9 cellular contexts compared by ENCODE assay signal in the genomic region with DNA sequence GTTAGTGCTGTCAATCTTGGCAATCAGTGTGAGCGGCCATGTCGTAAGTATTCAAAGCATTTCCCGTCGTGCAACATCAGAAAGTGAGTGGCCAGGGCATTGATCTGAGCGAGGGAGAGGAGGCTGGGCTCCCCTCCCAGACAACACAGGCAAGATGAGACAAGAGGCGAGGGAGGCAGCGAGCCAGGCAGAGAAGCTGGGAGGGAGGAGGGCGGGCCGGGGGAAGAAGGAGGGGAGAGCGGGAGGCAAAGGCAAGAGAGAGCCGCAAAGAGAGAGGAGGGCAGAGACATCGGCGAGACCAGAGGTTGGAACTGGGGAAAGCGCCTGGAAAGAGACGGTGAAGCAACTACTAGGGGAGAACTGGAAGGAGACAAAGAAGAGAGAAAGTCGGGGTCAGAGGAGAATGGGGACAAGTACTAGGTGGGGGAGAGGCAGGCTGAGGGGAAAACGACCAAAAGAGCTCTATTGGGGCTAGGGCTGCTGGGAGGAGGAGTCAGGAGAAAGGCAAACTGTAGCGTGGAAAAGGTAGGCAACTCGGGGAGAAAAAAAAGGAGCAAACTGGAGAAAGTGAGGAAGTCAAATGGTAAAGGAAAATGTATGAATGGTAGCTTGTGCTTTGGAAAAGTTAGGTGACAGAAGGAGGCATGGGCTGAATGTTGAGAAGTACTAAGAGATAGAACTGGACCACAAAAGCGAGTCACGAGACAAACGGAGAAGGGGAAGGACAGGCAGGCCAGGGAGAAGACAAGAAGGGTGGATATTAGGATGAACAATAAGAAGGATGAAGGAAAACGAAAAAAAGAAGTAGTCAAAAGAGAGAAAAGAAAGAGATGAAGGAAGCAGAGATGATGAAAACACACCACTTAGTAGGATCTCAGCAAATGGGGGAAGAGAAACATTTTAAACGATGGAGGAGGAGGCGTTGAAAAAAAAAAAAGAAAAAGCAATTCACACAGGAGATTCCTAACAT.
DNase-seq lines count a peak whose midpoint lies in the region; ATAC-seq, FAIRE-seq and TF ChIP-seq lines count a peak whose summit lies in the region.
"Had no signal": no experiment of that assay in that cellular context is flagged by ENCODE, and none has a peak within 500 bp of the region (broad histone marks: within the 10 kb centered on the region; RNA-seq: fewer than 3 reads in every experiment).

No MANE protein-coding gene starts in this region.

- H3K4me3 Mint-ChIP-seq in HFFc6 = no peak overlapping the region
- H3K4me3 Mint-ChIP-seq in natural killer cell treated with Interleukin-12 subunit alpha and Interleukin-12 subunit beta and Interleukin-15 and Interleukin-18, amount 100 ng/mL, for 72 hours = no peak overlapping the region
- H3K4me3 Mint-ChIP-seq: memory B cell had no signal

- peak overlapping the region; percentile 70 for H3K4me3 ChIP-seq in SJSA1

- H3K4me1 ChIP-seq in SJSA1 (replicated peaks) = peaks cover 11% of the 10 kb centered on the region

- peak overlapping the region; percentile 72 for H3K27ac ChIP-seq in SJSA1

- H3K27me3 Mint-ChIP-seq in HFFc6 (ENCODE audit: insufficient read depth) = peaks cover 38% of the 10 kb centered on the region
- peaks cover 39 to 42% of the 10 kb centered on the region in 2 donors for H3K27me3 Mint-ChIP-seq in natural killer cell treated with Interleukin-12 subunit alpha and Interleukin-12 subunit beta and Interleukin-15 and Interleukin-18, amount 100 ng/mL, for 72 hours

- ATAC-seq in natural killer cell treated with Interleukin-12 subunit alpha and Interleukin-12 subunit beta and Interleukin-15 and Interleukin-18, amount 100 ng/mL, for 72 hours = no peak
- no peak for ATAC-seq in HG03039 (IDR thresholded peaks at IDR 0.05; ENCODE audit: unreplicated experiment)

- DNase-seq in HFFc6 (peak; percentile 45), SJSA1 (ENCODE audit: low read depth in 1 of 2, low spot score in 2 of 2) (peak in 1 of 2 experiments; percentile 90), head of caudate nucleus (peak in 41 of 42 donors; percentile 4 to 85 (median 60)), pons (ENCODE audit: low spot score) (peak; percentile 56), T-helper 1 cell (no peak), GM12892 (ENCODE audit: insufficient read length) (no peak)
- DNase-seq in natural killer cell treated with Interleukin-12 subunit alpha and Interleukin-12 subunit beta and Interleukin-15 and Interleukin-18, amount 100 ng/mL, for 72 hours (ENCODE audit: low spot score) = no peak

- no peak for TF ChIP-seq CTCF in HFFc6 (IDR thresholded peaks at IDR 0.05)

- no peak overlapping the region for H3K27ac Mint-ChIP-seq in HFFc6
- H3K27ac Mint-ChIP-seq in natural killer cell treated with Interleukin-12 subunit alpha and Interleukin-12 subunit beta and Interleukin-15 and Interleukin-18, amount 100 ng/mL, for 72 hours = no peak overlapping the region
- H3K27ac Mint-ChIP-seq: memory B cell had no signal

- H3K36me3 Mint-ChIP-seq in HFFc6 (ENCODE audit: low read depth) = no peaks in the 10 kb centered on the region
- peaks cover 14% of the 10 kb centered on the region for H3K36me3 Mint-ChIP-seq in natural killer cell treated with Interleukin-12 subunit alpha and Interleukin-12 subunit beta and Interleukin-15 and Interleukin-18, amount 100 ng/mL, for 72 hours

- H3K36me3 ChIP-seq in SJSA1 = peaks cover 11% of the 10 kb centered on the region; the same call in 1 of the 2 replicates

- no peak for FAIRE-seq in GM12892 (lab: Jason Lieb, UNC)

- no peaks in the 10 kb centered on the region for H3K27me3 ChIP-seq in SJSA1 (replicated peaks)

- H3K9me3 Mint-ChIP-seq in HFFc6 = no peaks in the 10 kb centered on the region
- no peaks in the 10 kb centered on the region for H3K9me3 Mint-ChIP-seq in natural killer cell treated with Interleukin-12 subunit alpha and Interleukin-12 subunit beta and Interleukin-15 and Interleukin-18, amount 100 ng/mL, for 72 hours
- H3K9me3 Mint-ChIP-seq: memory B cell had no signal

- H3K4me1 Mint-ChIP-seq in HFFc6 (ENCODE audit: low read depth) = peaks cover 19% of the 10 kb centered on the region
- peaks cover 14 to 16% of the 10 kb centered on the region in 2 donors for H3K4me1 Mint-ChIP-seq in natural killer cell treated with Interleukin-12 subunit alpha and Interleukin-12 subunit beta and Interleukin-15 and Interleukin-18, amount 100 ng/mL, for 72 hours (ENCODE audit: low read depth in 2 of 2)

- no peak for TF ChIP-seq POLR2A in GM12892 (IDR thresholded peaks at IDR 0.05; ENCODE audit: low read depth, low read length)

- no peaks in the 10 kb centered on the region for H3K9me3 ChIP-seq in SJSA1 (replicated peaks)

- intact Hi-C loops in head of caudate nucleus (cut with DNase I) = loop anchor here (5.0 to 10.0 kb wide), 3 partner anchors 206 to 961 kb away; no protein-coding TSS in a partner anchor

Comparison
In these comparisons a context has a peak if more than half of its experiments do, and no peak if none do; other contexts are left out.
1. DNase-seq: peak in HFFc6 (single experiment), head of caudate nucleus (41 of 42) and pons (single experiment); none in natural killer cell treated with Interleukin-12 subunit alpha and Interleukin-12 subunit beta and Interleukin-15 and Interleukin-18, amount 100 ng/mL, for 72 hours (single experiment), T-helper 1 cell (0 of 5) and GM12892 (single experiment).